ENCODE assay signal across 1 cellular context in genomic region chr12:10448236-10448635, GRCh38.
TF ChIP-seq lines count a peak whose summit lies in the region.

No MANE protein-coding gene starts in this region.

TF ChIP-seq in H1, 55 proteins besides CTCF, POLR2A, EP300 and RAD21:
- no peak for TF ChIP-seq SIN3A (conservative IDR thresholded peaks at IDR 0.05 in 1 of 2, IDR thresholded peaks at IDR 0.05 in 1 of 2; ENCODE audit: low read depth in 1 of 2, low read length in 2 of 2)
- TF ChIP-seq TBP (IDR thresholded peaks at IDR 0.05; ENCODE audit: low read depth, low read length) = no peak
- no peak for TF ChIP-seq NANOG (IDR thresholded peaks at IDR 0.05; ENCODE audit: insufficient read depth, low read depth, low read length, poor library complexity, severe bottlenecking)
- no peak for TF ChIP-seq RXRA (IDR thresholded peaks at IDR 0.05; ENCODE audit: insufficient read depth, low read depth, low read length)
- TF ChIP-seq NRF1 (IDR thresholded peaks at IDR 0.05; ENCODE audit: low read depth, low read length) = no peak
- TF ChIP-seq SIRT6 (IDR thresholded peaks at IDR 0.05; ENCODE audit: low read length) = no peak
- TF ChIP-seq ATF3 (IDR thresholded peaks at IDR 0.05; ENCODE audit: insufficient read depth, low read depth, low read length) = no peak
- TF ChIP-seq SP2 (IDR thresholded peaks at IDR 0.05; ENCODE audit: low read length) = no peak
- no peak for TF ChIP-seq JUN (IDR thresholded peaks at IDR 0.05; ENCODE audit: low read depth, low read length)
- TF ChIP-seq BACH1 (IDR thresholded peaks at IDR 0.05; ENCODE audit: low read length) = no peak
- TF ChIP-seq YY1 (IDR thresholded peaks at IDR 0.05; ENCODE audit: low read depth, low read length) = no peak
- no peak for TF ChIP-seq USF2 (IDR thresholded peaks at IDR 0.05; ENCODE audit: low read length)
- no peak for TF ChIP-seq CBX5 (IDR thresholded peaks at IDR 0.05; ENCODE audit: low read depth, low read length)
- no peak for TF ChIP-seq POU5F1 (IDR thresholded peaks at IDR 0.05; ENCODE audit: low read depth, low read length)
- TF ChIP-seq GTF2F1 (IDR thresholded peaks at IDR 0.05; ENCODE audit: borderline replicate concordance, low read depth, low read length) = no peak
- no peak for TF ChIP-seq SIX5 (IDR thresholded peaks at IDR 0.05; ENCODE audit: low read depth, low read length)
- no peak for TF ChIP-seq KDM4A (IDR thresholded peaks at IDR 0.05; ENCODE audit: low read depth, low read length, severe bottlenecking)
- TF ChIP-seq FOSL1 (IDR thresholded peaks at IDR 0.05; ENCODE audit: insufficient read depth, low read depth, low read length) = no peak
- no peak for TF ChIP-seq CHD7 (IDR thresholded peaks at IDR 0.05; ENCODE audit: insufficient replicate concordance, low read length)
- TF ChIP-seq CHD1 (IDR thresholded peaks at IDR 0.05; ENCODE audit: low read depth, low read length) = no peak
